9 cellular contexts compared by ENCODE assay signal in genomic region chr3:120093119-120093922, GRCh38. TPM values are rescaled to one million over a fixed set of nuclear protein-coding genes. Genes with fewer than 3 reads are reported as not detected.
A peak's percentile ranks its signal among the peaks of the same experiment; 100 is the strongest.
DNase-seq lines count a peak whose midpoint lies in the region; ATAC-seq and TF ChIP-seq lines count a peak whose summit lies in the region.
"Had no signal": no experiment of that assay in that cellular context is flagged by ENCODE, and none has a peak within 500 bp of the region (broad histone marks: within the 10 kb centered on the region; RNA-seq: fewer than 3 reads in every experiment).

No MANE protein-coding gene starts in this region.

- no peaks in the 10 kb centered on the region for H3K27me3 Mint-ChIP-seq in activated CD4-positive, alpha-beta memory T cell treated with anti-CD3 and anti-CD28 coated beads for 36 hours
- H3K27me3 Mint-ChIP-seq: activated naive CD8-positive, alpha-beta T cell treated with anti-CD3 and anti-CD28 coated beads, Interleukin-2, amount 10 ng/mL, durations not matched to agents 7 days and 5 days had no signal

- peak overlapping the region; percentile 99 for H3K4me3 ChIP-seq in Loucy (ENCODE audit: low read length, poor library complexity, severe bottlenecking)
- peak overlapping the region; percentile 87 for H3K4me3 ChIP-seq in rectal smooth muscle tissue (ENCODE audit: low read length)

- DNase-seq in NCI-H1105 treated with DMSO at 0.1 percent for 48 hours (lab: John Stamatoyannopoulos, UW): peak; percentile 46
- DNase-seq in NCI-H1105 (lab: John Stamatoyannopoulos, UW): no peak
- DNase-seq in activated CD4-positive, alpha-beta memory T cell treated with anti-CD3 and anti-CD28 coated beads for 36 hours: peak; percentile 41
- DNase-seq in foreskin melanocyte: peak; percentile 83
- DNase-seq in activated CD4-positive, CD25-positive, alpha-beta regulatory T cell (lab: John Stamatoyannopoulos, UW): no peak
- DNase-seq: activated naive CD8-positive, alpha-beta T cell treated with anti-CD3 and anti-CD28 coated beads, Interleukin-2, amount 10 ng/mL, durations not matched to agents 7 days and 5 days had no signal

- no peaks in the 10 kb centered on the region for H3K9me2 ChIP-seq in Loucy (replicated peaks; ENCODE audit: low read depth, low read length)

- H3K79me2 ChIP-seq in Loucy (ENCODE audit: insufficient read depth, low read length): peaks cover 77% of the 10 kb centered on the region

- H3K4me2 ChIP-seq in Loucy (ENCODE audit: low read depth, low read length, poor library complexity, severe bottlenecking): peak overlapping the region; percentile 97

- H3K36me3 ChIP-seq in Loucy (ENCODE audit: insufficient read depth, low read length) (0 out of 2 replicates have a peak, but pooled peaks cover 5% of the 10 kb centered on the region), rectal smooth muscle tissue (ENCODE audit: control insufficient read depth, insufficient read depth, low read length) (no peaks in the 10 kb centered on the region)

- peaks cover 43% of the 10 kb centered on the region for H3K4me1 ChIP-seq in Loucy (ENCODE audit: insufficient read depth, low read length, poor library complexity, severe bottlenecking)
- H3K4me1 ChIP-seq in rectal smooth muscle tissue (ENCODE audit: control insufficient read depth, insufficient read depth, low read length): peaks cover 7% of the 10 kb centered on the region

- no peak overlapping the region for H3K4me3 Mint-ChIP-seq in activated CD4-positive, alpha-beta memory T cell treated with anti-CD3 and anti-CD28 coated beads for 36 hours
- H3K4me3 Mint-ChIP-seq: activated naive CD8-positive, alpha-beta T cell treated with anti-CD3 and anti-CD28 coated beads, Interleukin-2, amount 10 ng/mL, durations not matched to agents 7 days and 5 days had no signal

- peak overlapping the region; percentile 39 for H2AFZ ChIP-seq in Loucy (ENCODE audit: low read length)

- intact Hi-C loops in activated CD4-positive, alpha-beta memory T cell treated with anti-CD3 and anti-CD28 coated beads for 36 hours (cut with micrococcal nuclease): loop anchor here (5.0 kb wide), 2 partner anchors 271 to 324 kb away; no protein-coding TSS in a partner anchor

- peaks cover 9% of the 10 kb centered on the region; the same call in 1 of the 2 replicates for H3F3A ChIP-seq in Loucy (ENCODE audit: low read depth)

- peaks cover 53% of the 10 kb centered on the region for H4K20me1 ChIP-seq in Loucy (ENCODE audit: insufficient read depth, low read length, poor library complexity, severe bottlenecking)

- peak overlapping the region; percentile 98 for H3K27ac ChIP-seq in rectal smooth muscle tissue (ENCODE audit: low read depth, low read length)

- H3K27me3 ChIP-seq in Loucy (ENCODE audit: insufficient read depth, low read length, poor library complexity, severe bottlenecking) (no peaks in the 10 kb centered on the region), rectal smooth muscle tissue (ENCODE audit: control insufficient read depth, insufficient read depth, low read length) (no peaks in the 10 kb centered on the region)

- no peak overlapping the region for H3K27ac Mint-ChIP-seq in activated CD4-positive, alpha-beta memory T cell treated with anti-CD3 and anti-CD28 coated beads for 36 hours
- H3K27ac Mint-ChIP-seq: activated naive CD8-positive, alpha-beta T cell treated with anti-CD3 and anti-CD28 coated beads, Interleukin-2, amount 10 ng/mL, durations not matched to agents 7 days and 5 days had no signal

- no peak for ATAC-seq in HG03439 (IDR thresholded peaks at IDR 0.05; ENCODE audit: unreplicated experiment)

- no peak for TF ChIP-seq CTCF in Loucy (conservative IDR thresholded peaks at IDR 0.05; ENCODE audit: low read length)

- H3K9me3 Mint-ChIP-seq in activated CD4-positive, alpha-beta memory T cell treated with anti-CD3 and anti-CD28 coated beads for 36 hours: no peaks in the 10 kb centered on the region
- H3K9me3 Mint-ChIP-seq: activated naive CD8-positive, alpha-beta T cell treated with anti-CD3 and anti-CD28 coated beads, Interleukin-2, amount 10 ng/mL, durations not matched to agents 7 days and 5 days had no signal

- POLR2A ChIA-PET in activated CD4-positive, alpha-beta memory T cell treated with anti-CD3 and anti-CD28 coated beads for 36 hours (lab: Charles Lee): interaction anchor here (0.6 to 3.5 kb wide), 6 partner anchors 11 to 256 kb away, joined by 3 to 18 read pairs (median 4); partner anchors contain the start of gene LRRC58

- H3K4me1 Mint-ChIP-seq in activated CD4-positive, alpha-beta memory T cell treated with anti-CD3 and anti-CD28 coated beads for 36 hours (ENCODE audit: low read depth): peaks cover 22% of the 10 kb centered on the region

- peaks cover 2% of the 10 kb centered on the region for H3K36me3 Mint-ChIP-seq in activated CD4-positive, alpha-beta memory T cell treated with anti-CD3 and anti-CD28 coated beads for 36 hours

- CTCF ChIA-PET in activated CD4-positive, alpha-beta memory T cell treated with anti-CD3 and anti-CD28 coated beads for 36 hours (lab: Charles Lee): interaction anchor here (0.9 to 1.2 kb wide), 3 partner anchors 54 to 202 kb away, joined by 3 read pairs; no protein-coding TSS in a partner anchor

- no peaks in the 10 kb centered on the region for H3K9me3 ChIP-seq in Loucy (ENCODE audit: insufficient read depth, low read depth, low read length)

- H3K9ac ChIP-seq in Loucy (ENCODE audit: low read depth, low read length, poor library complexity, severe bottlenecking) (peak overlapping the region; percentile 97), rectal smooth muscle tissue (ENCODE audit: low read length) (peak overlapping the region; percentile 29)

RNA-seq across cellular contexts. Expression of gene GSK3B, which starts 0.9 kb away (rescaled TPM):
- total RNA-seq in activated CD4-positive, alpha-beta memory T cell treated with anti-CD3 and anti-CD28 coated beads for 36 hours: 10 to 100 TPM; 25.5 to 27.1 TPM

Comparison
In these comparisons a context has a peak if more than half of its experiments do, and no peak if none do; other contexts are left out.
1. DNase-seq: peak in NCI-H1105 treated with DMSO at 0.1 percent for 48 hours (single experiment), activated CD4-positive, alpha-beta memory T cell treated with anti-CD3 and anti-CD28 coated beads for 36 hours (single experiment) and foreskin melanocyte (single experiment); none in NCI-H1105 (single experiment) and activated CD4-positive, CD25-positive, alpha-beta regulatory T cell (0 of 4).